In the genomic region with DNA sequence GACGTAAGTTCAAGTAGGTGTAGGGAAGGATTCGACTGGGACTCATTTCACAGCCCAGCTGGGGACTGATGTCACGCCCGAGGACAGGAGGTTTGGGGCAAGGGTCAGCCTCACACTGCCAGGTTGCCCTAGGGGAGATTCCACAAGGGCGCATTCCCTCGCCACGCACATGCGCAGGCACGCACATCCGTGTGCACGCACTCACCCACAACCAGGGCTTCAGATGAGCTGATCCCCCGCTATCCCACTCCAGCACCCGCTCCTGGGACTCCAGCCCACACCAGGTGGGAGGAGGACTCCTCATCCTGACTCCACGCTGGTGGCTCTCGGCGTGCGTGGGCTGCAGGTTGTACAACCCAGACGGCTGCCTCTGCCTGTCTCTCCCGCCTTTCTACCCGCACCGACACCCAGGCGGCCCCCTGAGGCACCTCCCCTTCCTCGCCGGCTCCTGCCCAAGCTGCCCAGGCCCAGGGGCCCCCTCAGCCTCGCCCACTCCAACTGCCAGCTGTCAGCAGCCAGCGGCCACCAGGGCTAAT, we compare ENCODE assay signal across 20 cellular contexts. TPM values are rescaled to one million over a fixed set of nuclear protein-coding genes. Genes with fewer than 3 reads are reported as not detected.
DNase-seq lines count a peak whose midpoint lies in the region; ATAC-seq and TF ChIP-seq lines count a peak whose summit lies in the region.
"Had no signal": no experiment of that assay in that cellular context is flagged by ENCODE, and none has a peak within 500 bp of the region (broad histone marks: within the 10 kb centered on the region; RNA-seq: fewer than 3 reads in every experiment).

No MANE protein-coding gene starts in this region.

- H4K91ac ChIP-seq in trophoblast cell (ENCODE audit: low read depth, low read length): peak overlapping the region; percentile 37

- TF ChIP-seq CTCF in foreskin keratinocyte (conservative IDR thresholded peaks at IDR 0.05): no peak

- peaks cover 18 to 19% of the 10 kb centered on the region in 2 experiments for H3K4me1 ChIP-seq in trophoblast cell (ENCODE audit: control insufficient read depth in 1 of 2, insufficient read depth in 2 of 2, low read length in 2 of 2)
- no peaks in the 10 kb centered on the region for H3K4me1 ChIP-seq in foreskin keratinocyte

- H3K9ac ChIP-seq in trophoblast cell (ENCODE audit: low read length): no peak overlapping the region
- H3K9ac ChIP-seq: neural progenitor cell had no signal

- H3K4me3 ChIP-seq in trophoblast cell (ENCODE audit: low read depth, low read length): no peak overlapping the region
- H3K4me3 ChIP-seq: body of pancreas, neural progenitor cell, sigmoid colon, SK-N-MC had no signal

- no peak overlapping the region for H3K4me2 ChIP-seq in trophoblast cell (ENCODE audit: low read length)
- H3K4me2 ChIP-seq: neural progenitor cell had no signal

- no CpG with 5 or more reads among the region's 26 CpGs for WGBS in trophoblast cell (ENCODE audit: extremely low coverage, insufficient coverage, insufficient read length)

- H3K9me3 ChIP-seq in trophoblast cell (ENCODE audit: insufficient read depth, low read depth, low read length): no peaks in the 10 kb centered on the region
- H3K9me3 ChIP-seq: body of pancreas, sigmoid colon had no signal

- H2BK5ac ChIP-seq in trophoblast cell (ENCODE audit: low read depth, low read length, poor library complexity): no peak overlapping the region

- no peak overlapping the region for H3K23ac ChIP-seq in trophoblast cell (ENCODE audit: low read length)

- no peak overlapping the region for H3K14ac ChIP-seq in trophoblast cell (ENCODE audit: low read length)

- H3K27me3 ChIP-seq in trophoblast cell (ENCODE audit: insufficient read depth, low read length): no peaks in the 10 kb centered on the region
- no peaks in the 10 kb centered on the region for H3K27me3 ChIP-seq in foreskin keratinocyte
- H3K27me3 ChIP-seq: body of pancreas, neural progenitor cell, sigmoid colon had no signal

- H2BK12ac ChIP-seq in trophoblast cell (ENCODE audit: low read length): no peak overlapping the region

- peaks cover 7% of the 10 kb centered on the region for H3K79me1 ChIP-seq in trophoblast cell (ENCODE audit: low read length)

- no peak overlapping the region for H3K4ac ChIP-seq in trophoblast cell (ENCODE audit: low read depth, low read length)

- H3K27ac ChIP-seq in trophoblast cell (ENCODE audit: low read depth, low read length) (no peak overlapping the region), foreskin keratinocyte (no peak overlapping the region)
- H3K27ac ChIP-seq: body of pancreas, neural progenitor cell, sigmoid colon had no signal

- H3K18ac ChIP-seq in trophoblast cell (ENCODE audit: low read length): no peak overlapping the region

- no peak overlapping the region for H2AFZ ChIP-seq in trophoblast cell (ENCODE audit: insufficient read depth, low read length, poor library complexity)
- H2AFZ ChIP-seq: neural progenitor cell had no signal

- no peak overlapping the region for H2BK120ac ChIP-seq in trophoblast cell (ENCODE audit: insufficient read depth, low read length, poor library complexity)

- no peaks in the 10 kb centered on the region for H3K79me2 ChIP-seq in trophoblast cell (ENCODE audit: control insufficient read depth, insufficient read depth, low read length, poor library complexity)

- intact Hi-C loops in left ventricle myocardium superior (cut with micrococcal nuclease): no loop called here
- intact Hi-C loops in Right ventricle myocardium superior (cut with DNase I): no loop called here

- DNase-seq in left ventricle myocardium superior: peak; percentile 25
- no peak for DNase-seq in Right ventricle myocardium superior
- DNase-seq in kidney tubule cell (ENCODE audit: low spot score): peak; percentile 31
- peak; percentile 92 to 93 for DNase-seq in trophoblast cell
- DNase-seq in foreskin keratinocyte: no peak
- DNase-seq in NCI-H748 treated with DMSO at 0.1 percent for 48 hours (lab: John Stamatoyannopoulos, UW): no peak
- DNase-seq in activated T-cell treated with anti-CD3 and anti-CD28 coated beads for 4 hours: no peak
- no peak for DNase-seq in NAMALWA (ENCODE audit: low spot score)
- DNase-seq: activated CD4-positive, alpha-beta T cell treated with anti-CD3 and anti-CD28 coated beads for 1 hour; activated gamma-delta T cell treated with Interleukin-2 at 50 U/mL for 16 hours; DMS53; NCI-H1092; NCI-H187; NCI-H2171 treated with DMSO at 0.1 percent for 48 hours; sigmoid colon; stimulated activated CD4-positive, alpha-beta T cell treated with anti-CD3 and anti-CD28 coated beads, Interleukin-15, amount 100 ng/mL, for 24 hours; stimulated activated naive CD4-positive, alpha-beta T cell treated with Interleukin-2 at 50 U/mL for 16 hours had no signal

- ATAC-seq in left ventricle myocardium superior: no peak
- ATAC-seq in Right ventricle myocardium superior (ENCODE audit: poor library complexity): no peak
- no peak for ATAC-seq in foreskin keratinocyte
- ATAC-seq: body of pancreas had no signal

- no peaks in the 10 kb centered on the region for H3K36me3 ChIP-seq in trophoblast cell (ENCODE audit: control insufficient read depth in 1 of 2, insufficient read depth in 2 of 2, low read length in 2 of 2)
- H3K36me3 ChIP-seq: neural progenitor cell, sigmoid colon had no signal

- H2AK5ac ChIP-seq in trophoblast cell (ENCODE audit: low read length): no peak overlapping the region

- H4K12ac ChIP-seq in trophoblast cell (ENCODE audit: low read depth, low read length): no peak overlapping the region

- no peak overlapping the region for H4K8ac ChIP-seq in trophoblast cell (ENCODE audit: low read depth, low read length)

RNA-seq across cellular contexts. Expression of gene FOSL2, which starts 47.8 kb away (rescaled TPM):
- total RNA-seq in left ventricle myocardium superior: 45.7 TPM
- total RNA-seq in Right ventricle myocardium superior: 45.7 TPM
- polyA plus RNA-seq in trophoblast cell (2013): 25.9 and 27.5 TPM in 2 replicates
- total RNA-seq in foreskin keratinocyte: 35.6 and 38.5 TPM in 2 replicates
- 13.6 and 16.9 TPM in 2 replicates for polyA plus RNA-seq in foreskin keratinocyte

Comparison
In these comparisons a context has a peak if more than half of its experiments do, and no peak if none do; other contexts are left out.
1. DNase-seq: peak in left ventricle myocardium superior (single experiment), kidney tubule cell (single experiment) and trophoblast cell (2 of 2); none in Right ventricle myocardium superior (single experiment), foreskin keratinocyte (0 of 2), NCI-H748 treated with DMSO at 0.1 percent for 48 hours (single experiment), activated T-cell treated with anti-CD3 and anti-CD28 coated beads for 4 hours (single experiment) and NAMALWA (single experiment).